Comparison of ENCODE assay signal across 1 cellular context in the genomic region with DNA sequence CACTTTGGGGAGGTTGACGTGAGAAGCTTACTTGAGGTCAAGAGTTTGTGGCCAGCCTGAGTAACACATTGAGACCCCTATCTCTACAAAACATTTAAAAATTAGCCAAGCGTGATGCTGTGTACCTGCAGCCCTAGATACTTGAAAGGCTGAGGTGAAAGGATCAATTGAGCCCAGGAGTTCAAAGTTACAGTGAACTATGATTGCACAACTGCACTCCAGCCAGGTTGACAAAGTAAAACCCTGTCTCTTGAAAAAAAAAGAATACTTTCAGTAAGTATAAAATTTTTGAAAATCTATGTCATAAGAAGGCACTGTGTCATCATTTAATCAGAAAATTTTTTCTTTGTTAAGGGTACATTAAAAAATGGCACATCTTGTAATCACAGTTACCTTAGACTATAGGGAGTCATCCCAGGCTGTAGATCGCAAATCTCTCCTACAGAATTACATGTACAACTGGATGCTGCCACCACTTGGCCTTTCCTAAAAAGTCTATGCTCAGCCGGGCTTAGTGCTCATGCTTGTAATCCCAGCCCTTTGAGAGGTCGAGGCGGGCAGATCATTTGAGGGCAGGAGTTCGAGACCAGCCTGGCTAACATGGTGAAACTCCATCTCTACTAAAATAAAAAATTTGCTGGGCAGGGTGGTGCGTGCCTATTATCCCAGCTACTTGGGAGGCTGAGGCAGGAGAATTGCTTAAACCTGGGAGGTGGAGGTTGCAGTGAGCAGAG.
TF ChIP-seq lines count a peak whose summit lies in the region.

No MANE protein-coding gene starts in this region.

TF ChIP-seq in HepG2, 621 proteins besides CTCF, POLR2A, EP300 and RAD21 (continued from another document):
- 0 out of 2 replicates have a peak, but pooled peaks have one; percentile 65 for TF ChIP-seq ATF5 (CRISPR knock-in tag; IDR thresholded peaks at IDR 0.05; ENCODE audit: low read depth)
- TF ChIP-seq SNAPC2 (CRISPR knock-in tag; IDR thresholded peaks at IDR 0.05): peak; percentile 66; the same call in 1 of the 2 replicates
- no peak for TF ChIP-seq ISX (CRISPR knock-in tag; conservative IDR thresholded peaks at IDR 0.05)
